18 cellular contexts compared by ENCODE assay signal in genomic region chr2:11528228-11528627, GRCh38.
DNase-seq lines count a peak whose midpoint lies in the region; ATAC-seq and TF ChIP-seq lines count a peak whose summit lies in the region.
"Had no signal": no experiment of that assay in that cellular context is flagged by ENCODE, and none has a peak within 500 bp of the region (broad histone marks: within the 10 kb centered on the region; RNA-seq: fewer than 3 reads in every experiment).

No MANE protein-coding gene starts in this region.

- H3K4me3 ChIP-seq in OCI-LY3 (ENCODE audit: low read length): no peak overlapping the region
- H3K4me3 ChIP-seq: BLaER1 treated with 17β-estradiol and CSF1 and Interleukin-3, amounts not matched to agents 10 nM and 100 nM had no signal

- H2AFZ ChIP-seq in OCI-LY3 (ENCODE audit: low read depth, low read length): no peak overlapping the region

- peaks cover 26% of the 10 kb centered on the region for H3K4me1 Mint-ChIP-seq in nephron progenitor cell
- H3K4me1 Mint-ChIP-seq: B cell had no signal

- H3K4me3 Mint-ChIP-seq in nephron progenitor cell: no peak overlapping the region
- H3K4me3 Mint-ChIP-seq: B cell; CD4-positive, alpha-beta T cell; CD8-positive, alpha-beta T cell had no signal

- H3K27me3 ChIP-seq in OCI-LY3 (ENCODE audit: low read depth, low read length): peaks cover 47% of the 10 kb centered on the region

- peak overlapping the region; percentile 33 for H3K4me2 ChIP-seq in OCI-LY3 (ENCODE audit: low read length)
- H3K4me2 ChIP-seq: BLaER1 treated with 17β-estradiol and CSF1 and Interleukin-3, amounts not matched to agents 10 nM and 100 nM had no signal

- H3K79me2 ChIP-seq in OCI-LY3 (ENCODE audit: low read length): no peaks in the 10 kb centered on the region

- peaks cover 21% of the 10 kb centered on the region; the same call in 1 of the 2 replicates for H3K9me3 ChIP-seq in OCI-LY3 (ENCODE audit: insufficient read depth, low read length)
- H3K9me3 ChIP-seq: BLaER1 treated with 17β-estradiol and CSF1 and Interleukin-3, amounts not matched to agents 10 nM and 100 nM; Caco-2 had no signal

- CTCF ChIA-PET in GM10248 (lab: Yijun Ruan, JAX): no interaction called here

- H3K36me3 Mint-ChIP-seq in nephron progenitor cell (ENCODE audit: low read depth): peaks cover 50% of the 10 kb centered on the region
- H3K36me3 Mint-ChIP-seq: CD8-positive, alpha-beta T cell had no signal

- ATAC-seq in GM18502 (IDR thresholded peaks at IDR 0.05; ENCODE audit: poor library complexity, unreplicated experiment): peak; percentile 40
- ATAC-seq: CD8-positive, alpha-beta T cell had no signal

- H3K9me3 Mint-ChIP-seq in nephron progenitor cell: peaks cover 17% of the 10 kb centered on the region
- H3K9me3 Mint-ChIP-seq: CD4-positive, alpha-beta T cell had no signal

- H3K4me1 ChIP-seq in OCI-LY3 (ENCODE audit: low read length): peaks cover 24% of the 10 kb centered on the region
- H3K4me1 ChIP-seq: BLaER1 treated with 17β-estradiol and CSF1 and Interleukin-3, amounts not matched to agents 10 nM and 100 nM; Caco-2 had no signal

- H3K36me3 ChIP-seq in OCI-LY3 (replicated peaks; ENCODE audit: low read depth, low read length): peaks cover 11% of the 10 kb centered on the region
- H3K36me3 ChIP-seq: BLaER1 treated with 17β-estradiol and CSF1 and Interleukin-3, amounts not matched to agents 10 nM and 100 nM had no signal

- DNase-seq in nephron progenitor cell (no peak), activated T-cell treated with anti-CD3 and anti-CD28 coated beads for 4 hours (no peak), NCI-H1930 (lab: John Stamatoyannopoulos, UW) (no peak), GM10248 (ENCODE audit: extremely low spot score) (no peak)
- DNase-seq in activated CD4-positive, alpha-beta T cell treated with anti-CD3 and anti-CD28 coated beads for 48 hours: no peak
- DNase-seq: 8988T; AML-193; Caco-2; Calu3; CD4-positive, alpha-beta T cell; CD8-positive, alpha-beta T cell; DMS79 treated with DMSO at 0.1 percent for 48 hours; GF-D8 had no signal

- POLR2A ChIA-PET in GM10248 (lab: Yijun Ruan, JAX): no interaction called here

- no peak overlapping the region for H3K27ac ChIP-seq in OCI-LY3 (ENCODE audit: low read length)
- H3K27ac ChIP-seq: BLaER1 treated with 17β-estradiol and CSF1 and Interleukin-3, amounts not matched to agents 10 nM and 100 nM; C4-2B had no signal

- no peaks in the 10 kb centered on the region for H3K27me3 Mint-ChIP-seq in nephron progenitor cell (ENCODE audit: low read depth, poor library complexity)

- peak overlapping the region; percentile 5 for H3K27ac Mint-ChIP-seq in nephron progenitor cell
- H3K27ac Mint-ChIP-seq: B cell; CD4-positive, alpha-beta T cell; CD8-positive, alpha-beta T cell had no signal

- TF ChIP-seq CTCF in OCI-LY3 (IDR thresholded peaks at IDR 0.05; ENCODE audit: low read depth, low read length) (no peak), nephron progenitor cell (IDR thresholded peaks at IDR 0.05) (no peak), GM10248 (IDR thresholded peaks at IDR 0.05; ENCODE audit: control extremely low read depth, extremely low read depth, low read depth, missing control alignments) (no peak)

- H3K9ac ChIP-seq in OCI-LY3 (ENCODE audit: low read length): no peak overlapping the region
- H3K9ac ChIP-seq: BLaER1 treated with 17β-estradiol and CSF1 and Interleukin-3, amounts not matched to agents 10 nM and 100 nM had no signal

- no peaks in the 10 kb centered on the region for H4K20me1 ChIP-seq in OCI-LY3 (ENCODE audit: insufficient read depth, low read length)
- H4K20me1 ChIP-seq: BLaER1 treated with 17β-estradiol and CSF1 and Interleukin-3, amounts not matched to agents 10 nM and 100 nM had no signal
